Comparison of ENCODE assay signal across 32 cellular contexts in genomic region chr20:38008233-38008944, GRCh38.
"Had no signal": no experiment of that assay in that cellular context is flagged by ENCODE, and none has a peak within 500 bp of the region (broad histone marks: within the 10 kb centered on the region; RNA-seq: fewer than 3 reads in every experiment).

No MANE protein-coding gene starts in this region.

- H3K4me3 Mint-ChIP-seq: activated CD4-positive, alpha-beta memory T cell treated with anti-CD3 and anti-CD28 coated beads for 36 hours; activated naive CD8-positive, alpha-beta T cell; activated naive CD8-positive, alpha-beta T cell treated with anti-CD3 and anti-CD28 coated beads, Interleukin-2, amount 50 U/mL, for 24 hours; activated T-cell treated with anti-CD3 and anti-CD28 coated beads, Interleukin-2, amount 50 U/mL, for 4 hours; activated T-helper 1 cell treated with anti-CD3 and anti-CD28 coated beads, Interleukin-12 subunit alpha, Interleukin-12 subunit beta, Interleukin-2, Interleukin-4 antibody, amounts not matched to agents 30 ng/mL and 10 ng/mL and 1 ng/mL, durations not matched to agents 14 hours and 24 hours and 36 hours; brain had no signal

- H3K9me3 Mint-ChIP-seq: activated CD4-positive, alpha-beta memory T cell treated with anti-CD3 and anti-CD28 coated beads for 36 hours; activated naive CD8-positive, alpha-beta T cell treated with anti-CD3 and anti-CD28 coated beads, Interleukin-2, amount 50 U/mL, for 24 hours; activated T-cell treated with anti-CD3 and anti-CD28 coated beads, Interleukin-2, amount 50 U/mL, for 4 hours; activated T-helper 1 cell treated with anti-CD3 and anti-CD28 coated beads, Interleukin-12 subunit alpha, Interleukin-12 subunit beta, Interleukin-2, Interleukin-4 antibody, amounts not matched to agents 30 ng/mL and 10 ng/mL and 1 ng/mL, durations not matched to agents 14 hours and 24 hours and 36 hours; brain had no signal

- DNase-seq: activated CD4-positive, alpha-beta memory T cell treated with anti-CD3 and anti-CD28 coated beads for 36 hours; activated CD4-positive, alpha-beta T cell treated with anti-CD3 and anti-CD28 coated beads, Interleukin-2, amount 50 U/mL, for 1 hour; activated CD8-positive, alpha-beta memory T cell treated with anti-CD3 and anti-CD28 coated beads, Interleukin-2, amount 50 U/mL, for 4 hours; activated effector memory CD4-positive, alpha-beta T cell treated with Interleukin-2 at 50 U/mL for 16 hours; activated naive CD8-positive, alpha-beta T cell treated with anti-CD3 and anti-CD28 coated beads, Interleukin-2, amount 50 U/mL, for 24 hours; activated T-cell treated with anti-CD3 and anti-CD28 coated beads for 4 hours; activated T-cell treated with anti-CD3 and anti-CD28 coated beads, Interleukin-2, amount 50 U/mL, for 4 hours; anterior cingulate cortex; caudate nucleus; cerebellar nuclear complex; Kasumi-1; KG1; MG63; NCI-H1048; NCI-H1105 treated with DMSO at 0.1 percent for 48 hours; NCI-H1436 treated with DMSO at 0.1 percent for 48 hours; NCI-H2029; NCI-H510A; NCI-H526; NCI-H748 treated with DMSO at 0.1 percent for 48 hours; NK-92 treated with Interleukin-12 subunit alpha and Interleukin-12 subunit beta, amount 100 ng/mL, for 24 hours; PC-3; Peyer's patch; RPMI8226; SIG-M5; SW 1271; T-helper 1 cell; T1000 had no signal

- H3K27me3 Mint-ChIP-seq: activated CD4-positive, alpha-beta memory T cell treated with anti-CD3 and anti-CD28 coated beads for 36 hours; activated naive CD8-positive, alpha-beta T cell; activated naive CD8-positive, alpha-beta T cell treated with anti-CD3 and anti-CD28 coated beads, Interleukin-2, amount 50 U/mL, for 24 hours; brain had no signal

- H3K9me3 ChIP-seq: MG63, Peyer's patch had no signal

- H3K27ac Mint-ChIP-seq: activated CD4-positive, alpha-beta memory T cell treated with anti-CD3 and anti-CD28 coated beads for 36 hours; activated naive CD8-positive, alpha-beta T cell; activated naive CD8-positive, alpha-beta T cell treated with anti-CD3 and anti-CD28 coated beads, Interleukin-2, amount 50 U/mL, for 24 hours had no signal

- ATAC-seq: activated naive CD8-positive, alpha-beta T cell treated with anti-CD3 and anti-CD28 coated beads, Interleukin-2, amount 50 U/mL, for 24 hours; activated T-cell treated with anti-CD3 and anti-CD28 coated beads, Interleukin-2, amount 50 U/mL, for 4 hours; PC-3; Right ventricle myocardium inferior had no signal
